ENCODE assay signal across 17 cellular contexts in genomic region chr10:63258920-63259678, GRCh38.
A peak's percentile ranks its signal among the peaks of the same experiment; 100 is the strongest.
DNase-seq lines count a peak whose midpoint lies in the region; ATAC-seq, FAIRE-seq and TF ChIP-seq lines count a peak whose summit lies in the region.
"Had no signal": no experiment of that assay in that cellular context is flagged by ENCODE, and none has a peak within 500 bp of the region (broad histone marks: within the 10 kb centered on the region; RNA-seq: fewer than 3 reads in every experiment).

No MANE protein-coding gene starts in this region.

- intact Hi-C loops in Calu3 (cut with micrococcal nuclease; ENCODE audit: unreplicated experiment): loop anchor here (10.0 kb wide), 1 partner anchor 56 kb away; no protein-coding TSS in a partner anchor
- intact Hi-C loops in pancreas (cut with DNase I): no loop called here

- H3K27ac Mint-ChIP-seq in Calu3 (ENCODE audit: unreplicated experiment): peak overlapping the region; percentile 30
- H3K27ac Mint-ChIP-seq in chondrocyte (ENCODE audit: unreplicated experiment): peak overlapping the region; percentile 73
- H3K27ac Mint-ChIP-seq: activated naive CD4-positive, alpha-beta T cell treated with anti-CD3 and anti-CD28 coated beads for 36 hours had no signal

- peaks cover 99% of the 10 kb centered on the region for H3K79me2 ChIP-seq in Karpas-422 (ENCODE audit: low read length)

- H3K9me3 ChIP-seq in Karpas-422 (ENCODE audit: low read length) (no peaks in the 10 kb centered on the region), pancreas (no peaks in the 10 kb centered on the region)
- H3K9me3 ChIP-seq: colonic mucosa had no signal

- H3K9me3 Mint-ChIP-seq in Calu3 (ENCODE audit: low read depth, unreplicated experiment) (no peaks in the 10 kb centered on the region), chondrocyte (ENCODE audit: low read depth) (no peaks in the 10 kb centered on the region)
- H3K9me3 Mint-ChIP-seq: activated naive CD4-positive, alpha-beta T cell treated with anti-CD3 and anti-CD28 coated beads for 36 hours; HFFc6 had no signal

- H3K27me3 Mint-ChIP-seq in Calu3 (ENCODE audit: unreplicated experiment) (no peaks in the 10 kb centered on the region), chondrocyte (ENCODE audit: low read depth) (no peaks in the 10 kb centered on the region)

- WGBS in pancreas, 2 donors: 70 to 74% methylated on average over 2 of the region's 2 CpGs

- H2AFZ ChIP-seq in Karpas-422 (ENCODE audit: low read length): no peak overlapping the region

- CTCF ChIA-PET in Calu3 (lab: Charles Lee): interaction anchor here (0.5 to 0.6 kb wide), 2 partner anchors 25 to 38 kb away, joined by 3 to 7 read pairs; no protein-coding TSS in a partner anchor

- H4K20me1 ChIP-seq in Karpas-422 (ENCODE audit: insufficient read depth, low read depth, low read length): no peaks in the 10 kb centered on the region

- TF ChIP-seq CTCF in Calu3 (IDR thresholded peaks at IDR 0.05; ENCODE audit: unreplicated experiment) (no peak), chondrocyte (IDR thresholded peaks at IDR 0.05) (no peak), pancreas (IDR thresholded peaks at IDR 0.05) (no peak)

- H3K4me3 ChIP-seq in Karpas-422 (ENCODE audit: low read length) (peak overlapping the region; percentile 27), pancreas (no peak overlapping the region)
- H3K4me3 ChIP-seq: colonic mucosa had no signal

- H3K36me3 ChIP-seq in Karpas-422 (ENCODE audit: insufficient read depth, low read length): peaks cover 19% of the 10 kb centered on the region
- peaks cover 0 to 7% (median 0%) of the 10 kb centered on the region in 3 donors for H3K36me3 ChIP-seq in pancreas
- H3K36me3 ChIP-seq: colonic mucosa had no signal

- ATAC-seq in pancreas (no peak), GM21367 (IDR thresholded peaks at IDR 0.05; ENCODE audit: unreplicated experiment) (no peak)
- ATAC-seq: foreskin keratinocyte had no signal

- H3K4me1 Mint-ChIP-seq in Calu3 (ENCODE audit: low read depth, unreplicated experiment): peaks cover 60% of the 10 kb centered on the region
- H3K4me1 Mint-ChIP-seq in chondrocyte (ENCODE audit: low read depth): peaks cover 74% of the 10 kb centered on the region

- peaks cover 51% of the 10 kb centered on the region for H3K36me3 Mint-ChIP-seq in Calu3 (ENCODE audit: insufficient read depth, unreplicated experiment)
- peaks cover 12% of the 10 kb centered on the region for H3K36me3 Mint-ChIP-seq in chondrocyte (ENCODE audit: low read depth)

- H3K9me2 ChIP-seq in Karpas-422 (replicated peaks; ENCODE audit: insufficient read depth, low read length): no peaks in the 10 kb centered on the region

- BruUV-seq in Calu3 (replicated peaks; lab: Mats Ljungman, UMichigan): no TSS peak

- H3K27ac ChIP-seq in Karpas-422 (ENCODE audit: low read length): peak overlapping the region; percentile 99
- peak overlapping the region in 1 of 4 donors; percentile 14 for H3K27ac ChIP-seq in pancreas
- H3K27ac ChIP-seq: colonic mucosa, foreskin keratinocyte had no signal

- DNase-seq in Calu3 (no peak), Karpas-422 (no peak), chondrocyte (ENCODE audit: low spot score) (no peak), pancreas (no peak), NCI-H2081 treated with DMSO at 0.1 percent for 48 hours (lab: John Stamatoyannopoulos, UW) (no peak), NCI-H1417 (lab: John Stamatoyannopoulos, UW) (no peak)
- no peak for DNase-seq in stimulated activated CD4-positive, alpha-beta T cell treated with anti-CD3 and anti-CD28 coated beads, Interleukin-1b, Interleukin-23, amount 100 ng/mL, for 48 hours
- DNase-seq: activated CD4-positive, alpha-beta T cell treated with anti-CD3 and anti-CD28 coated beads, Interleukin-2, amount 50 U/mL, for 1 hour; activated naive CD4-positive, alpha-beta T cell treated with anti-CD3 and anti-CD28 coated beads for 36 hours; colonic mucosa; foreskin keratinocyte; HFFc6; left colon; NCI-H524; stimulated activated CD4-positive, alpha-beta T cell treated with anti-CD3 and anti-CD28 coated beads, Interleukin-2, amount 100 ng/mL, for 24 hours; stimulated activated naive CD4-positive, alpha-beta T cell had no signal

- 0 out of 2 replicates have a peak overlapping the region, but pooled peaks have one; percentile 3 for H3K9ac ChIP-seq in Karpas-422 (ENCODE audit: low read length)

- peak overlapping the region; percentile 85 for H3K4me2 ChIP-seq in Karpas-422 (ENCODE audit: low read depth, low read length, poor library complexity, severe bottlenecking)

- FAIRE-seq in pancreas (lab: Jason Lieb, UNC): peak; percentile 41

- H3K4me3 Mint-ChIP-seq in Calu3 (ENCODE audit: low read depth, unreplicated experiment): no peak overlapping the region
- no peak overlapping the region for H3K4me3 Mint-ChIP-seq in chondrocyte (ENCODE audit: unreplicated experiment)
- H3K4me3 Mint-ChIP-seq: activated naive CD4-positive, alpha-beta T cell treated with anti-CD3 and anti-CD28 coated beads for 36 hours; HFFc6 had no signal

- H3K4me1 ChIP-seq in Karpas-422 (ENCODE audit: low read length): peaks cover 99% of the 10 kb centered on the region
- peaks cover 28 to 51% (median 33%) of the 10 kb centered on the region in 3 donors for H3K4me1 ChIP-seq in pancreas

- H3K27me3 ChIP-seq in Karpas-422 (ENCODE audit: low read length) (no peaks in the 10 kb centered on the region), pancreas (no peaks in the 10 kb centered on the region)
- H3K27me3 ChIP-seq: colonic mucosa, foreskin keratinocyte had no signal
